Comparison of ENCODE assay signal across 10 cellular contexts in the genomic region with DNA sequence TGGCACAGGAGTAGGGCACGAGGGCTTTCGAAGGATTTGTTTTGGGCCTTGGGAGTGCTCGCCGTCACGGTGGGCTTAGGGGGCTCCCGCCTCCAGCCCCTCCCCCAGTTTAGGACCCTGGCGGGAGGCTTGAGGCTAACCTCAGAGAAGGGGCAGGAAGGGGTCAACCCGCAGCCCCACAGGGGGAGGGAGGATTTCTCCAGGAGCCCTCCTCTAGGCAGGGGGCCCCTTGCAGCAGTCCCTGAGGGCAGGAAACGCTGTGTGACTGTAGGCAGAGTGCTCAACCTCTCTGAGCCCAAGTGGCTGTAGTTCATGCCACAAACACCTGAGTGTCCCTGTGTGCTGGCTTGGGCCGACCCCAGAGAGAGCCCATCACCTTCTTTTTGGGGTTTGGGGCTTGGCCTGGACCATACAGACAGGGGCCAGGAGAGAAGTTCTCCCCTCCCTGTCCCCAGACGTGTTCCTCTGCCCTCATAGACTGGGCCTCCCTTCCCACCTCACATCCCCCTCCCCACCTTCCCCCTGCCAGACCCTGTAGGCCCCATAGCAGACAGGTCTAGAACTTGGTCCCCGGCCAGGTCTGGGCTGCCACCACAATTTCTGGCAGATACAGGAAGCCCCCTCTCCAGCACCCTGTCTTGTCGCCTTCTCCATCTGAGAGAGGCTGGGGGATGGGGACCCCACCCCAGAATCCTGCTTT. TPM values are rescaled to one million over a fixed set of nuclear protein-coding genes. Genes with fewer than 3 reads are reported as not detected.
DNase-seq lines count a peak whose midpoint lies in the region; ATAC-seq and TF ChIP-seq lines count a peak whose summit lies in the region.
"Had no signal": no experiment of that assay in that cellular context is flagged by ENCODE, and none has a peak within 500 bp of the region (broad histone marks: within the 10 kb centered on the region; RNA-seq: fewer than 3 reads in every experiment).

No MANE protein-coding gene starts in this region.

- H3K27me3 Mint-ChIP-seq in activated T-cell treated with anti-CD3 and anti-CD28 coated beads, Interleukin-2, amount 50 U/mL, for 4 hours (ENCODE audit: low read depth), result no peaks in the 10 kb centered on the region
- H3K27me3 Mint-ChIP-seq in activated CD8-positive, alpha-beta T cell treated with anti-CD3 and anti-CD28 coated beads, Interleukin-2, amount 10 ng/mL, durations not matched to agents 7 days and 5 days (ENCODE audit: low read depth), result no peaks in the 10 kb centered on the region
- peaks cover 15% of the 10 kb centered on the region for H3K27me3 Mint-ChIP-seq in endothelial cell (ENCODE audit: unreplicated experiment)

- peak overlapping the region in 1 of 2 donors; percentile 51 for H3K4me3 ChIP-seq in tibial artery

- peak overlapping the region; percentile 88 for H3K27ac Mint-ChIP-seq in activated CD8-positive, alpha-beta T cell treated with anti-CD3 and anti-CD28 coated beads, Interleukin-2, amount 10 ng/mL, durations not matched to agents 7 days and 5 days
- H3K27ac Mint-ChIP-seq in endothelial cell (ENCODE audit: unreplicated experiment), result no peak overlapping the region

- no peaks in the 10 kb centered on the region for H3K9me3 Mint-ChIP-seq in activated T-cell treated with anti-CD3 and anti-CD28 coated beads, Interleukin-2, amount 50 U/mL, for 4 hours
- no peaks in the 10 kb centered on the region for H3K9me3 Mint-ChIP-seq in activated CD8-positive, alpha-beta T cell treated with anti-CD3 and anti-CD28 coated beads, Interleukin-2, amount 10 ng/mL, durations not matched to agents 7 days and 5 days (ENCODE audit: insufficient read depth)
- no peaks in the 10 kb centered on the region for H3K9me3 Mint-ChIP-seq in endothelial cell (ENCODE audit: unreplicated experiment)

- H3K36me3 Mint-ChIP-seq in activated T-cell treated with anti-CD3 and anti-CD28 coated beads, Interleukin-2, amount 50 U/mL, for 4 hours (ENCODE audit: insufficient read depth), result no peaks in the 10 kb centered on the region
- peaks cover 23% of the 10 kb centered on the region for H3K36me3 Mint-ChIP-seq in activated CD8-positive, alpha-beta T cell treated with anti-CD3 and anti-CD28 coated beads, Interleukin-2, amount 10 ng/mL, durations not matched to agents 7 days and 5 days (ENCODE audit: low read depth)
- H3K36me3 Mint-ChIP-seq in endothelial cell (ENCODE audit: low read depth, unreplicated experiment), result no peaks in the 10 kb centered on the region

- no peaks in the 10 kb centered on the region for H3K9me3 ChIP-seq in tibial artery

- POLR2A ChIA-PET in activated CD8-positive, alpha-beta T cell treated with anti-CD3 and anti-CD28 coated beads, Interleukin-2, amount 10 ng/mL, durations not matched to agents 7 days and 5 days (lab: Charles Lee), result no interaction called here

- H3K27ac ChIP-seq in layer of hippocampus (ENCODE audit: low read depth, low read length) (peak overlapping the region; percentile 80), tibial artery (peak overlapping the region; percentile 66 to 73)
- H3K27ac ChIP-seq: C4-2B had no signal

- no peak for DNase-seq in activated T-cell treated with anti-CD3 and anti-CD28 coated beads, Interleukin-2, amount 50 U/mL, for 4 hours
- DNase-seq in activated T-cell treated with anti-CD3 and anti-CD28 coated beads for 4 hours (no peak), tibial artery (no peak), endothelial cell (ENCODE audit: low spot score) (no peak), ecto neural progenitor cell (ENCODE audit: low spot score) (no peak), OCI-M1 (lab: John Stamatoyannopoulos, UW) (no peak)
- peak; percentile 65 for DNase-seq in activated CD8-positive, alpha-beta T cell treated with anti-CD3 and anti-CD28 coated beads, Interleukin-2, amount 10 ng/mL, durations not matched to agents 7 days and 5 days

- peak overlapping the region; percentile 53 for H3K4me3 Mint-ChIP-seq in activated T-cell treated with anti-CD3 and anti-CD28 coated beads, Interleukin-2, amount 50 U/mL, for 4 hours
- H3K4me3 Mint-ChIP-seq in activated CD8-positive, alpha-beta T cell treated with anti-CD3 and anti-CD28 coated beads, Interleukin-2, amount 10 ng/mL, durations not matched to agents 7 days and 5 days, result peak overlapping the region; percentile 67
- H3K4me3 Mint-ChIP-seq in endothelial cell (ENCODE audit: unreplicated experiment), result no peak overlapping the region

- H3K4me1 ChIP-seq in tibial artery, result peaks cover 0 to 55% (median 48%) of the 10 kb centered on the region in 4 donors

- ATAC-seq in activated T-cell treated with anti-CD3 and anti-CD28 coated beads, Interleukin-2, amount 50 U/mL, for 4 hours, result no peak
- peak; percentile 16 for ATAC-seq in activated CD8-positive, alpha-beta T cell treated with anti-CD3 and anti-CD28 coated beads, Interleukin-2, amount 10 ng/mL, durations not matched to agents 7 days and 5 days

- CTCF ChIA-PET in activated CD8-positive, alpha-beta T cell treated with anti-CD3 and anti-CD28 coated beads, Interleukin-2, amount 10 ng/mL, durations not matched to agents 7 days and 5 days (lab: Charles Lee), result interaction anchor here (1.5 to 2.2 kb wide), 2 partner anchors 10 to 40 kb away, joined by 3 to 10 read pairs; partner anchors contain the start of gene SSBP4

- H3K27me3 ChIP-seq in layer of hippocampus (ENCODE audit: control insufficient read depth, insufficient read depth, low read length), result no peaks in the 10 kb centered on the region
- H3K27me3 ChIP-seq in tibial artery, result peaks cover 0 to 8% of the 10 kb centered on the region in 2 donors

- TF ChIP-seq CTCF in tibial artery (IDR thresholded peaks at IDR 0.05), result no peak
- no peak for TF ChIP-seq CTCF in endothelial cell (IDR thresholded peaks at IDR 0.05; ENCODE audit: unreplicated experiment)

- intact Hi-C loops in tibial artery (cut with DNase I; ENCODE audit: low total_unique reads), result no loop called here

- H3K4me1 Mint-ChIP-seq in activated T-cell treated with anti-CD3 and anti-CD28 coated beads, Interleukin-2, amount 50 U/mL, for 4 hours (ENCODE audit: low read depth), result peaks cover 27% of the 10 kb centered on the region
- H3K4me1 Mint-ChIP-seq in activated CD8-positive, alpha-beta T cell treated with anti-CD3 and anti-CD28 coated beads, Interleukin-2, amount 10 ng/mL, durations not matched to agents 7 days and 5 days (ENCODE audit: low read depth), result peaks cover 68% of the 10 kb centered on the region
- H3K4me1 Mint-ChIP-seq in endothelial cell (ENCODE audit: unreplicated experiment), result no peaks in the 10 kb centered on the region

- peaks cover 0 to 14% (median 2%) of the 10 kb centered on the region in 3 donors for H3K36me3 ChIP-seq in tibial artery

RNA-seq across cellular contexts. Expression of gene ISYNA1, which starts 8.1 kb away (rescaled TPM):
- 10 to 100 TPM; 10.2 to 16.6 (median 14.4) TPM for total RNA-seq in activated T-cell treated with anti-CD3 and anti-CD28 coated beads, Interleukin-2, amount 50 U/mL, for 4 hours
- 10 to 100 TPM; 26.7 to 33.5 TPM for total RNA-seq in activated CD8-positive, alpha-beta T cell treated with anti-CD3 and anti-CD28 coated beads, Interleukin-2, amount 10 ng/mL, durations not matched to agents 7 days and 5 days
- 68.5 TPM for total RNA-seq in endothelial cell (ENCODE audit: unreplicated experiment)

RNA-seq across cellular contexts. Expression of gene SSBP4, which starts 10.7 kb away (rescaled TPM):
- 100 to 1,000 TPM; 119 to 155 (median 135) TPM for total RNA-seq in activated T-cell treated with anti-CD3 and anti-CD28 coated beads, Interleukin-2, amount 50 U/mL, for 4 hours
- total RNA-seq in activated CD8-positive, alpha-beta T cell treated with anti-CD3 and anti-CD28 coated beads, Interleukin-2, amount 10 ng/mL, durations not matched to agents 7 days and 5 days, result 100 to 1,000 TPM; 198 to 204 TPM
- total RNA-seq in endothelial cell (ENCODE audit: unreplicated experiment), result 60.7 TPM

RNA-seq across cellular contexts. Expression of gene LRRC25, which starts 32.4 kb away (rescaled TPM):
- total RNA-seq in activated T-cell treated with anti-CD3 and anti-CD28 coated beads, Interleukin-2, amount 50 U/mL, for 4 hours, result not detected
- under 1 TPM; 0.53 to 0.68 TPM for total RNA-seq in activated CD8-positive, alpha-beta T cell treated with anti-CD3 and anti-CD28 coated beads, Interleukin-2, amount 10 ng/mL, durations not matched to agents 7 days and 5 days
- not detected for total RNA-seq in endothelial cell (ENCODE audit: unreplicated experiment)
- total RNA-seq: lung microvascular endothelial cell had no signal

RNA-seq across cellular contexts. Expression of gene GDF15, which starts 43.9 kb away (rescaled TPM):
- total RNA-seq in activated T-cell treated with anti-CD3 and anti-CD28 coated beads, Interleukin-2, amount 50 U/mL, for 4 hours, result under 1 TPM; 0.53 to 0.71 (median 0.56) TPM
- total RNA-seq in activated CD8-positive, alpha-beta T cell treated with anti-CD3 and anti-CD28 coated beads, Interleukin-2, amount 10 ng/mL, durations not matched to agents 7 days and 5 days, result not detected
- total RNA-seq in endothelial cell (ENCODE audit: unreplicated experiment), result 1.3 TPM
